Comparison of ENCODE assay signal across 18 cellular contexts in the genomic region with DNA sequence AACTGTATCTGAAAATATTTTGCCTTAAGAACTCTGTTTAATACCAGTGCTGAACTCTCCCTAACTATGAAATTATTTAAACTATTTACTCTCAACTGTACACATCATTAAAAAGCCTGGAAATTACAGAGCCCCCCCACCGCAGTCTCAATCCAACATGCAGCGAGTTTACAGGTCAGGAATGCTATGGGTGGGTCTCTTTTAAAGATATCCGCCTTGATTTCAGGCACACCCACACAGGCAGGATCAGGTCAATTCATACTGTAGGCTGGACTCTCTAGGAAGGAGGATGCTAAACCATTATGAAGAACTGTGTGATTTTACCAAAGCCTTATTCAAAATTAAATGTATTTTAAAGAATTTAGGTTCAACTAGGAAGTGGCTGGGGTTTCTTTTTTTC. TPM values are rescaled to one million over a fixed set of nuclear protein-coding genes. Genes with fewer than 3 reads are reported as not detected.
DNase-seq lines count a peak whose midpoint lies in the region; ATAC-seq and TF ChIP-seq lines count a peak whose summit lies in the region.
"Had no signal": no experiment of that assay in that cellular context is flagged by ENCODE, and none has a peak within 500 bp of the region (broad histone marks: within the 10 kb centered on the region; RNA-seq: fewer than 3 reads in every experiment).

No MANE protein-coding gene starts in this region.

- TF ChIP-seq CTCF in left ventricle myocardium inferior (IDR thresholded peaks at IDR 0.05; ENCODE audit: borderline replicate concordance) = no peak
- no peak for TF ChIP-seq CTCF in right atrium auricular region (IDR thresholded peaks at IDR 0.05)
- TF ChIP-seq CTCF in transverse colon (IDR thresholded peaks at IDR 0.05) = no peak

- TF ChIP-seq POLR2A in transverse colon (IDR thresholded peaks at IDR 0.05) = no peak

- in situ Hi-C loops in transverse colon (cut with MboI; ENCODE audit: low pct_ligation_motif_present in 1 of 4, low pct_unique_long_range_greater_than_20kb in 1 of 4, low sequenced_read_pairs in 3 of 4) = no loop called here

- H3K4me1 Mint-ChIP-seq in T-cell = peaks cover 55 to 67% (median 60%) of the 10 kb centered on the region in 3 donors

- H3K27ac Mint-ChIP-seq in T-cell = peak overlapping the region; percentile 79 to 94
- H3K27ac Mint-ChIP-seq: progenitor cell of endocrine pancreas had no signal

- 40 to 50% methylated on average over 3 of the region's 3 CpGs for WGBS in transverse colon (ENCODE audit: low coverage in 1 of 2), 2 donors

- H3K9me3 ChIP-seq in left ventricle myocardium inferior (replicated peaks) = no peaks in the 10 kb centered on the region
- H3K9me3 ChIP-seq in right atrium auricular region = no peaks in the 10 kb centered on the region
- H3K9me3 ChIP-seq in transverse colon = no peaks in the 10 kb centered on the region

- CTCF ChIA-PET in T-cell (lab: Charles Lee) = interaction anchor here in 1 of 2 donors (0.6 kb wide), 1 partner anchor 75 kb away, joined by 4 read pairs; no protein-coding TSS in a partner anchor

- POLR2A ChIA-PET in T-cell (lab: Charles Lee) = interaction anchor here in 1 of 2 donors (0.6 kb wide), 1 partner anchor 17 kb away, joined by 3 read pairs; no protein-coding TSS in a partner anchor

- H3K36me3 ChIP-seq in left ventricle myocardium inferior (peaks cover 27% of the 10 kb centered on the region), right atrium auricular region (peaks cover 15% of the 10 kb centered on the region), transverse colon (peaks cover 0 to 10% (median 5%) of the 10 kb centered on the region in 4 donors)

- H3K9me3 Mint-ChIP-seq in T-cell = no peaks in the 10 kb centered on the region
- H3K9me3 Mint-ChIP-seq: activated T-cell treated with anti-CD3 and anti-CD28 coated beads, Interleukin-2, amount 50 U/mL, for 4 hours had no signal

- no peaks in the 10 kb centered on the region for H3K27me3 Mint-ChIP-seq in T-cell
- H3K27me3 Mint-ChIP-seq: progenitor cell of endocrine pancreas had no signal

- DNase-seq in left ventricle myocardium inferior (no peak), right atrium auricular region (ENCODE audit: low spot score) (no peak), T-cell (no peak), left kidney (ENCODE audit: low read depth, low spot score) (peak; percentile 42), transverse colon (peak; percentile 38), NCI-H774 (lab: John Stamatoyannopoulos, UW) (no peak), SW 1271 (lab: John Stamatoyannopoulos, UW) (no peak), RPMI8226 (no peak)
- DNase-seq: activated T-cell treated with anti-CD3 and anti-CD28 coated beads, Interleukin-2, amount 50 U/mL, for 4 hours; AML-193; brain microvascular endothelial cell; mammary epithelial cell; NCI-H1092; NCI-H2227 treated with DMSO at 0.1 percent for 48 hours; stimulated activated CD4-positive, alpha-beta T cell treated with anti-CD3 and anti-CD28 coated beads, Interleukin-2, amount 100 ng/mL, for 48 hours; stimulated activated naive CD4-positive, alpha-beta T cell treated with Interleukin-2 at 50 U/mL for 16 hours had no signal

- peak overlapping the region in 1 of 3 donors; percentile 17 for H3K4me3 Mint-ChIP-seq in T-cell
- H3K4me3 Mint-ChIP-seq: activated T-cell treated with anti-CD3 and anti-CD28 coated beads, Interleukin-2, amount 50 U/mL, for 4 hours had no signal

- no peak overlapping the region for H3K4me3 ChIP-seq in left ventricle myocardium inferior
- H3K4me3 ChIP-seq in right atrium auricular region = no peak overlapping the region
- H3K4me3 ChIP-seq in transverse colon = no peak overlapping the region

- no peak for ATAC-seq in T-cell (replicated peaks in 1 of 4)
- ATAC-seq: activated T-cell treated with anti-CD3 and anti-CD28 coated beads, Interleukin-2, amount 50 U/mL, for 4 hours had no signal

- no peak for TF ChIP-seq EP300 in transverse colon (IDR thresholded peaks at IDR 0.05; ENCODE audit: low read depth)

- intact Hi-C loops in left ventricle myocardium inferior (cut with micrococcal nuclease) (no loop called here), transverse colon (cut with DNase I; ENCODE audit: low total_unique reads) (no loop called here)

- H3K27me3 ChIP-seq in left ventricle myocardium inferior (ENCODE audit: low read depth) (no peaks in the 10 kb centered on the region), right atrium auricular region (no peaks in the 10 kb centered on the region), transverse colon (no peaks in the 10 kb centered on the region)
- H3K27me3 ChIP-seq: brain microvascular endothelial cell had no signal

- H3K4me1 ChIP-seq in left ventricle myocardium inferior = peaks cover 39% of the 10 kb centered on the region
- H3K4me1 ChIP-seq in right atrium auricular region = peaks cover 0 to 18% of the 10 kb centered on the region in 2 donors
- H3K4me1 ChIP-seq in transverse colon = peaks cover 7 to 45% (median 25%) of the 10 kb centered on the region in 4 donors

- H3K36me3 Mint-ChIP-seq in T-cell = peaks cover 11% of the 10 kb centered on the region

- H3K27ac ChIP-seq in left ventricle myocardium inferior (replicated peaks) (peak overlapping the region; percentile 29), right atrium auricular region (no peak overlapping the region), transverse colon (peak overlapping the region in 2 of 4 donors; percentile 37 to 48)
- H3K27ac ChIP-seq: brain microvascular endothelial cell, VCaP had no signal

RNA-seq across cellular contexts. Expression of a gene that starts 16.5 kb away (rescaled TPM):
- 11.5 TPM for total RNA-seq in left ventricle myocardium inferior
- 10 to 100 TPM; 11.3 to 14.0 TPM for total RNA-seq in right atrium auricular region
- 10 to 100 TPM; 20.8 to 33.7 (median 26.2) TPM for total RNA-seq in T-cell
- 10 to 100 TPM; 14.5 to 51.3 (median 35.8) TPM for total RNA-seq in transverse colon

Comparison
In these comparisons a context has a peak if more than half of its experiments do, and no peak if none do; other contexts are left out.
1. DNase-seq: peak in left kidney (single experiment) and transverse colon (single experiment); none in left ventricle myocardium inferior (single experiment), right atrium auricular region (single experiment), T-cell (0 of 34), NCI-H774 (single experiment), SW 1271 (0 of 2) and RPMI8226 (single experiment).